8 cellular contexts compared by ENCODE assay signal in genomic region chr3:119239421-119239820, GRCh38. TPM values are rescaled to one million over a fixed set of nuclear protein-coding genes. Genes with fewer than 3 reads are reported as not detected.
DNase-seq lines count a peak whose midpoint lies in the region; ATAC-seq, FAIRE-seq and TF ChIP-seq lines count a peak whose summit lies in the region.

No MANE protein-coding gene starts in this region.

- no peak for ATAC-seq in GM19351 (IDR thresholded peaks at IDR 0.05; ENCODE audit: unreplicated experiment)

- H3K9ac ChIP-seq in keratinocyte (ENCODE audit: control insufficient read depth, extremely low read depth, insufficient read depth, low read length), result peak overlapping the region; percentile 83

- peaks cover 60% of the 10 kb centered on the region for H3K4me1 Mint-ChIP-seq in activated naive CD4-positive, alpha-beta T cell treated with anti-CD3 and anti-CD28 coated beads, Interleukin-2, amount 10 ng/mL, durations not matched to agents 7 days and 5 days
- H3K4me1 Mint-ChIP-seq in activated T-helper 1 cell treated with anti-CD3 and anti-CD28 coated beads, Interleukin-12 subunit alpha, Interleukin-12 subunit beta, Interleukin-2, Interleukin-4 antibody, amounts not matched to agents 30 ng/mL and 10 ng/mL and 1 ng/mL, durations not matched to agents 14 hours and 24 hours and 36 hours (ENCODE audit: low read depth), result peaks cover 54% of the 10 kb centered on the region

- H3K27me3 ChIP-seq in keratinocyte (ENCODE audit: control insufficient read depth, extremely low read depth, insufficient read depth, low read length) (no peaks in the 10 kb centered on the region), transverse colon (no peaks in the 10 kb centered on the region)

- H3K4me3 Mint-ChIP-seq in activated naive CD4-positive, alpha-beta T cell treated with anti-CD3 and anti-CD28 coated beads, Interleukin-2, amount 10 ng/mL, durations not matched to agents 7 days and 5 days, result peak overlapping the region; percentile 78
- peak overlapping the region; percentile 87 for H3K4me3 Mint-ChIP-seq in activated T-helper 1 cell treated with anti-CD3 and anti-CD28 coated beads, Interleukin-12 subunit alpha, Interleukin-12 subunit beta, Interleukin-2, Interleukin-4 antibody, amounts not matched to agents 30 ng/mL and 10 ng/mL and 1 ng/mL, durations not matched to agents 14 hours and 24 hours and 36 hours

- CTCF ChIA-PET in activated naive CD4-positive, alpha-beta T cell treated with anti-CD3 and anti-CD28 coated beads, Interleukin-2, amount 10 ng/mL, durations not matched to agents 7 days and 5 days (lab: Charles Lee), result interaction anchor here (0.6 to 1.4 kb wide), 3 partner anchors 35 to 355 kb away, joined by 3 read pairs; no protein-coding TSS in a partner anchor

- H3K27ac ChIP-seq in keratinocyte (ENCODE audit: control insufficient read depth, insufficient read depth, low read length) (peak overlapping the region; percentile 82), transverse colon (peak overlapping the region; percentile 86 to 98 (median 96))

- no peaks in the 10 kb centered on the region for H4K20me1 ChIP-seq in keratinocyte (ENCODE audit: control insufficient read depth, extremely low read depth, insufficient read depth, low read length)

- peaks cover 27% of the 10 kb centered on the region for H3K4me1 ChIP-seq in keratinocyte (ENCODE audit: control insufficient read depth, extremely low read depth, insufficient read depth, low read length)
- H3K4me1 ChIP-seq in transverse colon, result peaks cover 0 to 33% (median 23%) of the 10 kb centered on the region in 4 donors

- dilution Hi-C loops in keratinocyte (cut with MboI; ENCODE audit: extremely low pct_ligation_motif_present, low sequenced_read_pairs), result no loop called here

- TF ChIP-seq POLR2A in transverse colon (IDR thresholded peaks at IDR 0.05), result no peak

- H3K4me2 ChIP-seq in keratinocyte (ENCODE audit: control insufficient read depth, extremely low read depth, insufficient read depth, low read depth, low read length), result peak overlapping the region; percentile 93

- in situ Hi-C loops in transverse colon (cut with MboI; ENCODE audit: low pct_ligation_motif_present in 1 of 4, low pct_unique_long_range_greater_than_20kb in 1 of 4, low sequenced_read_pairs in 3 of 4), result loop anchor here in 3 of 4 donors (25.0 kb wide), 1 partner anchor 352 kb away; no protein-coding TSS in a partner anchor

- peak overlapping the region; percentile 88 for H3K27ac Mint-ChIP-seq in activated naive CD4-positive, alpha-beta T cell treated with anti-CD3 and anti-CD28 coated beads, Interleukin-2, amount 10 ng/mL, durations not matched to agents 7 days and 5 days
- peak overlapping the region; percentile 90 for H3K27ac Mint-ChIP-seq in activated T-helper 1 cell treated with anti-CD3 and anti-CD28 coated beads, Interleukin-12 subunit alpha, Interleukin-12 subunit beta, Interleukin-2, Interleukin-4 antibody, amounts not matched to agents 30 ng/mL and 10 ng/mL and 1 ng/mL, durations not matched to agents 14 hours and 24 hours and 36 hours

- peaks cover 31% of the 10 kb centered on the region for H3K36me3 Mint-ChIP-seq in activated naive CD4-positive, alpha-beta T cell treated with anti-CD3 and anti-CD28 coated beads, Interleukin-2, amount 10 ng/mL, durations not matched to agents 7 days and 5 days
- H3K36me3 Mint-ChIP-seq in activated T-helper 1 cell treated with anti-CD3 and anti-CD28 coated beads, Interleukin-12 subunit alpha, Interleukin-12 subunit beta, Interleukin-2, Interleukin-4 antibody, amounts not matched to agents 30 ng/mL and 10 ng/mL and 1 ng/mL, durations not matched to agents 14 hours and 24 hours and 36 hours (ENCODE audit: low read depth), result peaks cover 24% of the 10 kb centered on the region

- H3K36me3 ChIP-seq in keratinocyte (ENCODE audit: control insufficient read depth in 2 of 2, extremely low read depth in 1 of 2, insufficient read depth in 2 of 2, low read length in 2 of 2), result peaks cover 0 to 2% of the 10 kb centered on the region in 2 experiments
- H3K36me3 ChIP-seq in transverse colon, result peaks cover 0 to 23% (median 6%) of the 10 kb centered on the region in 4 donors

- H2AFZ ChIP-seq in keratinocyte (ENCODE audit: control insufficient read depth, low read length), result no peak overlapping the region

- H3K79me2 ChIP-seq in keratinocyte (ENCODE audit: control insufficient read depth, insufficient read depth, low read length), result peaks cover 37% of the 10 kb centered on the region

- intact Hi-C loops in activated T-helper 1 cell treated with anti-CD3 and anti-CD28 coated beads, Interleukin-12 subunit alpha, Interleukin-12 subunit beta, Interleukin-2, Interleukin-4 antibody, amounts not matched to agents 30 ng/mL and 10 ng/mL and 1 ng/mL, durations not matched to agents 14 hours and 24 hours and 36 hours (cut with micrococcal nuclease), result no loop called here
- intact Hi-C loops in transverse colon (cut with DNase I; ENCODE audit: low total_unique reads), result no loop called here

- no peak for FAIRE-seq in keratinocyte (lab: Jason Lieb, UNC)

- H3K4me3 ChIP-seq in keratinocyte (ENCODE audit: control insufficient read depth in 2 of 3, extremely low read depth in 1 of 3, insufficient read depth in 2 of 3, low read depth in 1 of 3, low read length in 3 of 3) (peak overlapping the region; percentile 63 to 77 (median 70)), transverse colon (peak overlapping the region in 3 of 4 donors; percentile 78 to 84 (median 79))

- H3K9me1 ChIP-seq in keratinocyte (ENCODE audit: control insufficient read depth, extremely low read depth, insufficient read depth, low read length), result no peaks in the 10 kb centered on the region

- TF ChIP-seq EP300 in transverse colon (IDR thresholded peaks at IDR 0.05; ENCODE audit: low read depth), result no peak

- WGBS in transverse colon (ENCODE audit: low coverage in 1 of 2), 2 donors, result 19 to 34% methylated on average over 3 of the region's 3 CpGs

- H3K9me3 ChIP-seq in keratinocyte (ENCODE audit: control insufficient read depth, low read depth, low read length), result no peaks in the 10 kb centered on the region
- no peaks in the 10 kb centered on the region for H3K9me3 ChIP-seq in transverse colon

- TF ChIP-seq CTCF in keratinocyte (optimal IDR thresholded peaks at IDR 0.05 in 1 of 3, IDR thresholded peaks at IDR 0.05 in 1 of 3, conservative IDR thresholded peaks at IDR 0.05 in 1 of 3; ENCODE audit: extremely low read depth in 1 of 3, insufficient read depth in 2 of 3, low read length in 3 of 3) (no peak), transverse colon (IDR thresholded peaks at IDR 0.05) (no peak)

- H3K9me3 Mint-ChIP-seq in activated naive CD4-positive, alpha-beta T cell treated with anti-CD3 and anti-CD28 coated beads, Interleukin-2, amount 10 ng/mL, durations not matched to agents 7 days and 5 days, result no peaks in the 10 kb centered on the region
- no peaks in the 10 kb centered on the region for H3K9me3 Mint-ChIP-seq in activated T-helper 1 cell treated with anti-CD3 and anti-CD28 coated beads, Interleukin-12 subunit alpha, Interleukin-12 subunit beta, Interleukin-2, Interleukin-4 antibody, amounts not matched to agents 30 ng/mL and 10 ng/mL and 1 ng/mL, durations not matched to agents 14 hours and 24 hours and 36 hours

- DNase-seq in activated naive CD4-positive, alpha-beta T cell treated with anti-CD3 and anti-CD28 coated beads, Interleukin-2, amount 10 ng/mL, durations not matched to agents 7 days and 5 days, result no peak
- DNase-seq in activated naive CD4-positive, alpha-beta T cell treated with anti-CD3 and anti-CD28 coated beads, Interleukin-2, amount 50 U/mL, for 16 hours, result no peak
- no peak for DNase-seq in activated T-helper 1 cell treated with anti-CD3 and anti-CD28 coated beads, Interleukin-12 subunit alpha, Interleukin-12 subunit beta, Interleukin-2, Interleukin-4 antibody, amounts not matched to agents 30 ng/mL and 10 ng/mL and 1 ng/mL, durations not matched to agents 14 hours and 24 hours and 36 hours (ENCODE audit: low spot score)
- DNase-seq in keratinocyte (ENCODE audit: low read depth, low spot score) (no peak), transverse colon (no peak), NCI-H128 (lab: John Stamatoyannopoulos, UW; ENCODE audit: unreplicated experiment) (no peak)
- no peak for DNase-seq in effector CD8-positive, alpha-beta T cell (lab: John Stamatoyannopoulos, UW)

- no peaks in the 10 kb centered on the region for H3K27me3 Mint-ChIP-seq in activated naive CD4-positive, alpha-beta T cell treated with anti-CD3 and anti-CD28 coated beads, Interleukin-2, amount 10 ng/mL, durations not matched to agents 7 days and 5 days
- no peaks in the 10 kb centered on the region for H3K27me3 Mint-ChIP-seq in activated T-helper 1 cell treated with anti-CD3 and anti-CD28 coated beads, Interleukin-12 subunit alpha, Interleukin-12 subunit beta, Interleukin-2, Interleukin-4 antibody, amounts not matched to agents 30 ng/mL and 10 ng/mL and 1 ng/mL, durations not matched to agents 14 hours and 24 hours and 36 hours (ENCODE audit: insufficient read depth)

RNA-seq across cellular contexts. Expression of gene B4GALT4, which starts 1.3 kb away (rescaled TPM):
- total RNA-seq in activated T-helper 1 cell treated with anti-CD3 and anti-CD28 coated beads, Interleukin-12 subunit alpha, Interleukin-12 subunit beta, Interleukin-2, Interleukin-4 antibody, amounts not matched to agents 30 ng/mL and 10 ng/mL and 1 ng/mL, durations not matched to agents 14 hours and 24 hours and 36 hours, result 14.1 and 18.6 TPM in 2 replicates
- polyA plus RNA-seq in keratinocyte, result 26.0 to 43.3 TPM (median 29.4 TPM) in 3 replicates
- polyA plus RNA-seq in keratinocyte (2011; ENCODE audit: low read depth), result 77.7 TPM
- 17.5 and 19.2 TPM in 2 replicates for polyA plus RNA-seq in keratinocyte (2011; cell fraction: cytosol; rRNA removed)
- polyA plus RNA-seq in keratinocyte (2011; cell fraction: nucleus; rRNA removed), result 33.1 and 43.3 TPM in 2 replicates
- 23.0 and 33.6 TPM in 2 replicates for polyA plus RNA-seq in keratinocyte (2012; ENCODE audit: low replicate concordance)
- 11.9 to 23.7 TPM (median 22.4 TPM) in 3 replicates for polyA minus RNA-seq in keratinocyte
- 23.2 TPM for polyA minus RNA-seq in keratinocyte (2011; cell fraction: cytosol; rRNA and poly(A)+ RNA removed)
- polyA minus RNA-seq in keratinocyte (2011; cell fraction: nucleus; rRNA and poly(A)+ RNA removed), result 13.4 and 22.0 TPM in 2 replicates
- 10 to 100 TPM; 27.7 to 54.2 (median 52.0) TPM for total RNA-seq in transverse colon

RNA-seq across cellular contexts. Expression of gene ARHGAP31, which starts 54.8 kb away (rescaled TPM):
- 7.5 and 8.0 TPM in 2 replicates for total RNA-seq in activated T-helper 1 cell treated with anti-CD3 and anti-CD28 coated beads, Interleukin-12 subunit alpha, Interleukin-12 subunit beta, Interleukin-2, Interleukin-4 antibody, amounts not matched to agents 30 ng/mL and 10 ng/mL and 1 ng/mL, durations not matched to agents 14 hours and 24 hours and 36 hours
- polyA plus RNA-seq in keratinocyte, result 3.0 to 4.8 TPM (median 3.5 TPM) in 3 replicates
- 0.52 TPM for polyA plus RNA-seq in keratinocyte (2011; ENCODE audit: low read depth)
- polyA plus RNA-seq in keratinocyte (2011; cell fraction: cytosol; rRNA removed), result 2.6 and 3.2 TPM in 2 replicates
- 3.0 and 4.8 TPM in 2 replicates for polyA plus RNA-seq in keratinocyte (2011; cell fraction: nucleus; rRNA removed)
- 0.76 and 2.4 TPM in 2 replicates for polyA plus RNA-seq in keratinocyte (2012; ENCODE audit: low replicate concordance)
- polyA minus RNA-seq in keratinocyte, result 3.8 to 8.6 TPM (median 4.3 TPM) in 3 replicates
- polyA minus RNA-seq in keratinocyte (2011; cell fraction: cytosol; rRNA and poly(A)+ RNA removed), result 3.3 TPM
- polyA minus RNA-seq in keratinocyte (2011; cell fraction: nucleus; rRNA and poly(A)+ RNA removed), result 3.0 and 6.6 TPM in 2 replicates
- 10 to 100 TPM in 2 of 4 donors, 1 to 10 TPM in 2; 6.7 to 68.5 (median 9.6) TPM for total RNA-seq in transverse colon
